In genomic region chr3:53230041-53230621, GRCh38 we compare ENCODE assay signal across 2 cellular contexts.
TF ChIP-seq lines count a peak whose summit lies in the region.

No MANE protein-coding gene starts in this region.

TF ChIP-seq in HEK293T, 16 proteins besides CTCF, POLR2A, EP300 and RAD21:
- TF ChIP-seq NFRKB (IDR thresholded peaks at IDR 0.05) (no peak), ZNF384 (IDR thresholded peaks at IDR 0.05) (no peak), TARDBP (IDR thresholded peaks at IDR 0.05) (no peak), PKNOX1 (IDR thresholded peaks at IDR 0.05) (no peak), ARNT (IDR thresholded peaks at IDR 0.05) (no peak), L3MBTL2 (conservative IDR thresholded peaks at IDR 0.05) (no peak), ELF4 (IDR thresholded peaks at IDR 0.05) (no peak), FOXM1 (IDR thresholded peaks at IDR 0.05; ENCODE audit: borderline replicate concordance) (no peak), SUZ12 (IDR thresholded peaks at IDR 0.05) (no peak), LEF1 (IDR thresholded peaks at IDR 0.05; ENCODE audit: borderline replicate concordance) (no peak), HDGF (IDR thresholded peaks at IDR 0.05; ENCODE audit: borderline replicate concordance) (no peak)

TF ChIP-seq in GM12878, 131 proteins besides CTCF, POLR2A, EP300 and RAD21:
- TF ChIP-seq ETV6 (conservative IDR thresholded peaks at IDR 0.05 in 1 of 2, IDR thresholded peaks at IDR 0.05 in 1 of 2; ENCODE audit: borderline replicate concordance in 1 of 2, low read depth in 1 of 2) (no peak), JUND (IDR thresholded peaks at IDR 0.05; ENCODE audit: low read depth, low read length) (no peak), NFIC (IDR thresholded peaks at IDR 0.05; ENCODE audit: low read depth, low read length) (no peak), CBX3 (IDR thresholded peaks at IDR 0.05; ENCODE audit: borderline replicate concordance, low read depth) (no peak), FOXM1 (IDR thresholded peaks at IDR 0.05; ENCODE audit: low read depth, low read length) (no peak), SPI1 (IDR thresholded peaks at IDR 0.05; ENCODE audit: borderline replicate concordance, insufficient read depth, low read depth, low read length) (no peak), BRCA1 (IDR thresholded peaks at IDR 0.05; ENCODE audit: low read depth, low read length) (no peak), PAX8 (IDR thresholded peaks at IDR 0.05) (no peak), CEBPB (IDR thresholded peaks at IDR 0.05; ENCODE audit: borderline replicate concordance in 1 of 2, low read depth in 2 of 2, low read length in 2 of 2) (no peak), PBX3 (IDR thresholded peaks at IDR 0.05; ENCODE audit: insufficient replicate concordance, low read depth, low read length) (no peak), POU2F2 (IDR thresholded peaks at IDR 0.05; ENCODE audit: borderline replicate concordance, low read depth, low read length) (no peak), ELK1 (IDR thresholded peaks at IDR 0.05; ENCODE audit: low read depth, low read length) (no peak), NFXL1 (IDR thresholded peaks at IDR 0.05; ENCODE audit: borderline replicate concordance) (no peak), NR2F1 (conservative IDR thresholded peaks at IDR 0.05) (no peak), HSF1 (IDR thresholded peaks at IDR 0.05; ENCODE audit: low read depth, low read length) (no peak), SREBF1 (IDR thresholded peaks at IDR 0.05; ENCODE audit: low read length) (no peak), TAF1 (IDR thresholded peaks at IDR 0.05; ENCODE audit: borderline replicate concordance, low read depth, low read length) (no peak)
